Comparison of ENCODE assay signal across 10 cellular contexts in the genomic region with DNA sequence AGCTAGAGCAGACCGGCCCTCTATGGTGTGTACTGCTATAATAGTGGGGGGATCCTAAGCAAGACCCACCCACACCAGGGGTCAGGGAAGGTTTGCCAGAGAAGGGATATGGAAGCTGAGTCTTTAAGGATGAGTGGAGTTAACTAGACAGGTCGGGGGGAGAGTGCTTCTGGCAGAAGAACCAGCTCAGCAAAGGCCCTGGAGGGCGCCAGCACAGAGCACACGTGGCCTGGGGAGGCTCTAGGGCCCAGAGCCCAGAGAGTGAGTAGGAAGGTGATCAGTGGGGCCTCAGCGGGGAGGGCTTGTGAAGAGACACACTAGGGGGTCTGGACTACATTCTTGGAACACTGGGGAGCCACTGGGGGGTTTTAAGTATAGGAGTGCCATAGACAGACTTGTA. TPM values are rescaled to one million over a fixed set of nuclear protein-coding genes. Genes with fewer than 3 reads are reported as not detected.
A peak's percentile ranks its signal among the peaks of the same experiment; 100 is the strongest.
DNase-seq lines count a peak whose midpoint lies in the region; ATAC-seq and TF ChIP-seq lines count a peak whose summit lies in the region.
"Had no signal": no experiment of that assay in that cellular context is flagged by ENCODE, and none has a peak within 500 bp of the region (broad histone marks: within the 10 kb centered on the region; RNA-seq: fewer than 3 reads in every experiment).

No MANE protein-coding gene starts in this region.

- TF ChIP-seq CTCF in breast epithelium (IDR thresholded peaks at IDR 0.05), result no peak
- no peak for TF ChIP-seq CTCF in left lung (IDR thresholded peaks at IDR 0.05)

- H3K27me3 ChIP-seq in breast epithelium (no peaks in the 10 kb centered on the region), subcutaneous abdominal adipose tissue (ENCODE audit: control insufficient read depth in 5 of 5, insufficient read depth in 4 of 5, low read length in 5 of 5) (peaks cover 3 to 16% (median 7%) of the 10 kb centered on the region in 5 donors), left lung (peaks cover 0 to 35% of the 10 kb centered on the region in 2 donors)

- H3K4me1 ChIP-seq in breast epithelium, result peaks cover 17 to 21% of the 10 kb centered on the region in 2 donors
- H3K4me1 ChIP-seq in subcutaneous abdominal adipose tissue (ENCODE audit: control insufficient read depth in 5 of 5, insufficient read depth in 5 of 5, low read length in 5 of 5), result peaks cover 10 to 42% (median 29%) of the 10 kb centered on the region in 5 donors
- H3K4me1 ChIP-seq in left lung, result peaks cover 0 to 24% of the 10 kb centered on the region in 2 donors

- DNase-seq in NCI-H1694 (lab: John Stamatoyannopoulos, UW), result peak; percentile 46
- DNase-seq in breast epithelium (ENCODE audit: low spot score in 2 of 2), result peak in 1 of 2 donors; percentile 48
- peak; percentile 45 for DNase-seq in medulla oblongata (ENCODE audit: extremely low spot score)
- DNase-seq in DMS53 (lab: John Stamatoyannopoulos, UW), result no peak
- no peak for DNase-seq in left lung
- no peak for DNase-seq in NOMO-1 treated with dmso at 0.1 percent for 144 hours (lab: John Stamatoyannopoulos, UW; ENCODE audit: unreplicated experiment)
- DNase-seq in activated CD4-positive, alpha-beta T cell treated with anti-CD3 and anti-CD28 coated beads, Interleukin-2, amount 50 U/mL, for 1 hour, result no peak
- DNase-seq: cerebellar nuclear complex, NCI-H2081 had no signal

- H3K27ac ChIP-seq in breast epithelium, result peak overlapping the region; percentile 94
- H3K27ac ChIP-seq in subcutaneous abdominal adipose tissue (ENCODE audit: low read depth, low read length), result peak overlapping the region; percentile 69
- no peak overlapping the region for H3K27ac ChIP-seq in left lung

- H3K36me3 ChIP-seq in breast epithelium (no peaks in the 10 kb centered on the region), subcutaneous abdominal adipose tissue (ENCODE audit: control insufficient read depth in 5 of 5, insufficient read depth in 5 of 5, low read length in 5 of 5) (no peaks in the 10 kb centered on the region), left lung (no peaks in the 10 kb centered on the region)

- intact Hi-C loops in breast epithelium (cut with DNase I; ENCODE audit: low total_unique reads), result no loop called here
- intact Hi-C loops in left lung (cut with DNase I), result no loop called here

- TF ChIP-seq POLR2A in breast epithelium (IDR thresholded peaks at IDR 0.05), result no peak

- H3K9me3 ChIP-seq in breast epithelium (no peaks in the 10 kb centered on the region), subcutaneous abdominal adipose tissue (ENCODE audit: control insufficient read depth in 5 of 5, low read length in 5 of 5) (no peaks in the 10 kb centered on the region), left lung (no peaks in the 10 kb centered on the region)

- peak overlapping the region in 2 of 5 donors; percentile 8 to 77 for H3K9ac ChIP-seq in subcutaneous abdominal adipose tissue (ENCODE audit: low read length in 5 of 5)

- H3K4me3 ChIP-seq in breast epithelium (no peak overlapping the region), subcutaneous abdominal adipose tissue (ENCODE audit: low read depth in 1 of 5, low read length in 5 of 5) (no peak overlapping the region), left lung (no peak overlapping the region)

- ATAC-seq in left lung, result no peak

RNA-seq across cellular contexts. Expression of a gene that starts 21.1 kb away (rescaled TPM):
- total RNA-seq in breast epithelium (10 to 100 TPM in 2 of 3 donors, 1 to 10 TPM in 1; 3.4 to 27.8 (median 17.7) TPM), left lung (1 to 10 TPM; 2.7 to 3.8 TPM)

RNA-seq across cellular contexts. Expression of a gene that starts 59.5 kb away (rescaled TPM):
- total RNA-seq in breast epithelium, result 1 to 10 TPM; 3.5 to 7.5 (median 4.5) TPM
- 1 to 10 TPM; 2.1 to 2.7 TPM for total RNA-seq in left lung

Comparison
In these comparisons a context has a peak if more than half of its experiments do, and no peak if none do; other contexts are left out.
1. DNase-seq: peak in NCI-H1694 (single experiment) and medulla oblongata (single experiment); none in DMS53 (single experiment), left lung (0 of 2), NOMO-1 treated with dmso at 0.1 percent for 144 hours (single experiment) and activated CD4-positive, alpha-beta T cell treated with anti-CD3 and anti-CD28 coated beads, Interleukin-2, amount 50 U/mL, for 1 hour (single experiment).
2. H3K27ac ChIP-seq: peak in breast epithelium (2 of 2) and subcutaneous abdominal adipose tissue (single experiment); none in left lung (0 of 2).